Comparison of ENCODE assay signal across 8 cellular contexts in genomic region chr1:38859561-38860463, GRCh38. TPM values are rescaled to one million over a fixed set of nuclear protein-coding genes. Genes with fewer than 3 reads are reported as not detected.
DNase-seq lines count a peak whose midpoint lies in the region; ATAC-seq and TF ChIP-seq lines count a peak whose summit lies in the region.

TSS of gene RRAGC (minus strand) at chr1:38859772. CDS start at chr1:38859646, 126 bp downstream.

- H3K4me1 Mint-ChIP-seq in nephron: peaks cover 34% of the 10 kb centered on the region

- H2AFZ ChIP-seq in MM.1S (ENCODE audit: low read length): peak within 1 kb of the TSS; percentile 97

- peaks cover 18% of the 10 kb centered on the region for H3K36me3 ChIP-seq in HAP-1 (replicated peaks)
- H3K36me3 ChIP-seq in MM.1S (replicated peaks; ENCODE audit: insufficient read depth, low read length): peaks cover 3% of the 10 kb centered on the region

- H3K27me3 ChIP-seq in HAP-1 (ENCODE audit: low read depth) (no peaks in the 10 kb centered on the region), MM.1S (replicated peaks; ENCODE audit: insufficient read depth, low read length) (no peaks in the 10 kb centered on the region)

- peak within 1 kb of the TSS; percentile 59; the same call in 1 of the 2 replicates for H3K27ac ChIP-seq in MM.1S (ENCODE audit: low read length)

- H3K9me3 ChIP-seq in HAP-1 (no peaks in the 10 kb centered on the region), MM.1S (replicated peaks; ENCODE audit: insufficient read depth, low read length) (no peaks in the 10 kb centered on the region)

- ATAC-seq in stimulated activated naive CD8-positive, alpha-beta T cell treated with anti-CD3 and anti-CD28 coated beads, Interleukin-15, Interleukin-2, amounts not matched to agents 100 U/mL and 50 U/mL, for 24 hours: peak; percentile 99

- H3K79me2 ChIP-seq in MM.1S (ENCODE audit: low read length): peaks cover 43% of the 10 kb centered on the region

- peak within 1 kb of the TSS; percentile 59 for H3K9ac ChIP-seq in MM.1S (ENCODE audit: low read length)

- 0 out of 2 replicates have a peak, but pooled peaks cover 4% of the 10 kb centered on the region for H4K20me1 ChIP-seq in MM.1S (ENCODE audit: insufficient read depth, low read length)

- peak within 1 kb of the TSS; percentile 54 to 89 (median 65) for H3K27ac Mint-ChIP-seq in nephron

- DNase-seq in G401 (ENCODE audit: low spot score): peak; percentile 98
- peak; percentile 96 to 99 for DNase-seq in HAP-1 (ENCODE audit: low spot score in 2 of 2)
- peak; percentile 99 for DNase-seq in MM.1S
- DNase-seq in SHP77 treated with DMSO at 0.1 percent for 48 hours (lab: John Stamatoyannopoulos, UW): peak; percentile 78
- peak; percentile 100 for DNase-seq in activated effector memory CD4-positive, alpha-beta T cell treated with anti-CD3 and anti-CD28 coated beads, Interleukin-2, amount 50 U/mL, for 16 hours
- DNase-seq in fibroblast of the aortic adventitia (ENCODE audit: low read depth): peak; percentile 97
- DNase-seq in stimulated activated naive CD8-positive, alpha-beta T cell treated with anti-CD3 and anti-CD28 coated beads, Interleukin-15, Interleukin-2, amounts not matched to agents 100 U/mL and 50 U/mL, for 24 hours: peak; percentile 98

- H3K9me2 ChIP-seq in MM.1S (replicated peaks; ENCODE audit: insufficient read depth, low read length): no peaks in the 10 kb centered on the region

- H3K4me1 ChIP-seq in HAP-1 (peaks cover 8% of the 10 kb centered on the region), MM.1S (ENCODE audit: low read length) (peaks cover 14% of the 10 kb centered on the region)

- peak within 1 kb of the TSS; percentile 69 for H3K4me3 ChIP-seq in HAP-1
- peak within 1 kb of the TSS; percentile 86 for H3K4me3 ChIP-seq in MM.1S (ENCODE audit: low read length)
- H3K4me3 ChIP-seq in fibroblast of the aortic adventitia (ENCODE audit: low read depth, low read length): peak within 1 kb of the TSS; percentile 100

- H3K27me3 Mint-ChIP-seq in nephron (ENCODE audit: low read depth): no peaks in the 10 kb centered on the region

- H3F3A ChIP-seq in MM.1S (ENCODE audit: insufficient read depth, low read length): peaks cover 9% of the 10 kb centered on the region

- H3K36me3 Mint-ChIP-seq in nephron (ENCODE audit: low read depth): peaks cover 28% of the 10 kb centered on the region

- peak within 1 kb of the TSS; percentile 91 to 97 (median 95) for H3K4me3 Mint-ChIP-seq in nephron

- in situ Hi-C loops in G401 (cut with HindIII; ENCODE audit: low sequenced_read_pairs): no loop called here
- in situ Hi-C loops in HAP-1 (cut with MboI; ENCODE audit: low sequenced_read_pairs): no loop called here

- TF ChIP-seq CTCF in MM.1S (IDR thresholded peaks at IDR 0.05; ENCODE audit: low read length) (no peak), fibroblast of the aortic adventitia (IDR thresholded peaks at IDR 0.05; ENCODE audit: insufficient read depth, low read length) (no peak), nephron (IDR thresholded peaks at IDR 0.05; ENCODE audit: unreplicated experiment in 3 of 3) (no peak)

- H3K4me2 ChIP-seq in MM.1S (ENCODE audit: low read depth, low read length): peak within 1 kb of the TSS; percentile 73

- H3K9me3 Mint-ChIP-seq in nephron: no peaks in the 10 kb centered on the region

RNA-seq across cellular contexts. Expression of gene RRAGC, which starts in this region (rescaled TPM):
- 22.2 and 29.8 TPM in 2 replicates for total RNA-seq in G401 (2014; rRNA removed; shearing (Covaris generic))
- 44.4 and 56.8 TPM in 2 replicates for total RNA-seq in fibroblast of the aortic adventitia (ENCODE audit: low replicate concordance)

Comparison
In these comparisons a context has a peak if more than half of its experiments do, and no peak if none do; other contexts are left out.
1. Peak in every context shown above with its lines: DNase-seq, ATAC-seq, H3K4me3 ChIP-seq and H3K27ac ChIP-seq.